ENCODE assay signal across 8 cellular contexts in genomic region chr15:76973362-76973743, GRCh38. TPM values are rescaled to one million over a fixed set of nuclear protein-coding genes. Genes with fewer than 3 reads are reported as not detected.
DNase-seq lines count a peak whose midpoint lies in the region; ATAC-seq, FAIRE-seq and TF ChIP-seq lines count a peak whose summit lies in the region.

No MANE protein-coding gene starts in this region.

- no peaks in the 10 kb centered on the region for H3K36me3 ChIP-seq in CD8-positive, alpha-beta memory T cell (ENCODE audit: insufficient read depth, low read length)
- H3K36me3 ChIP-seq in endothelial cell of umbilical vein (ENCODE audit: control insufficient read depth in 2 of 2, extremely low read depth in 1 of 2, insufficient read depth in 2 of 2, low read length in 2 of 2) (no peaks in the 10 kb centered on the region), neutrophil (no peaks in the 10 kb centered on the region)

- TF ChIP-seq CTCF in endothelial cell of umbilical vein (IDR thresholded peaks at IDR 0.05; ENCODE audit: extremely low read depth in 1 of 2, insufficient read depth in 1 of 2, low read depth in 1 of 2, low read length in 2 of 2) (peak; percentile 78), neutrophil (IDR thresholded peaks at IDR 0.05) (peak; percentile 77)

- H3K9me3 ChIP-seq in CD8-positive, alpha-beta memory T cell (ENCODE audit: low read length) = no peaks in the 10 kb centered on the region
- H3K9me3 ChIP-seq in endothelial cell of umbilical vein (replicated peaks; ENCODE audit: control insufficient read depth, insufficient read depth, low read length) (no peaks in the 10 kb centered on the region), neutrophil (no peaks in the 10 kb centered on the region)

- H3K36me3 Mint-ChIP-seq in CD8-positive, alpha-beta memory T cell = peaks cover 0 to under 1% (median 0%) of the 10 kb centered on the region in 3 donors
- H3K36me3 Mint-ChIP-seq in activated CD4-positive, alpha-beta memory T cell treated with anti-CD3 and anti-CD28 coated beads for 36 hours = no peaks in the 10 kb centered on the region

- H2AFZ ChIP-seq in endothelial cell of umbilical vein (ENCODE audit: low read depth, low read length) = no peak overlapping the region

- no peak overlapping the region for H3K4me3 Mint-ChIP-seq in CD8-positive, alpha-beta memory T cell
- H3K4me3 Mint-ChIP-seq in activated CD4-positive, alpha-beta memory T cell treated with anti-CD3 and anti-CD28 coated beads for 36 hours = no peak overlapping the region

- no peak overlapping the region for H3K9ac ChIP-seq in endothelial cell of umbilical vein (replicated peaks; ENCODE audit: extremely low read depth, insufficient read depth, low read length)

- H3K9me1 ChIP-seq in endothelial cell of umbilical vein (replicated peaks; ENCODE audit: control insufficient read depth, extremely low read depth, insufficient read depth, low read length) = no peaks in the 10 kb centered on the region

- no TSS peak for BruUV-seq in endothelial cell of umbilical vein (replicated peaks; lab: Mats Ljungman, UMichigan)

- peaks cover 4% of the 10 kb centered on the region for H3K4me1 ChIP-seq in CD8-positive, alpha-beta memory T cell (ENCODE audit: insufficient read depth, low read length)
- H3K4me1 ChIP-seq in endothelial cell of umbilical vein (ENCODE audit: control insufficient read depth, extremely low read depth, insufficient read depth, low read length) (peaks cover 11% of the 10 kb centered on the region), neutrophil (ENCODE audit: control insufficient read depth in 1 of 2, insufficient read depth in 1 of 2, low read depth in 1 of 2, low read length in 1 of 2) (peaks cover 22% of the 10 kb centered on the region in 2 experiments)

- H4K20me1 ChIP-seq in endothelial cell of umbilical vein (replicated peaks; ENCODE audit: control insufficient read depth, extremely low read depth, insufficient read depth, low read length) = no peaks in the 10 kb centered on the region

- H3K9me3 Mint-ChIP-seq in CD8-positive, alpha-beta memory T cell = no peaks in the 10 kb centered on the region
- H3K9me3 Mint-ChIP-seq in activated CD4-positive, alpha-beta memory T cell treated with anti-CD3 and anti-CD28 coated beads for 36 hours = no peaks in the 10 kb centered on the region

- no peak overlapping the region for H3K4me3 ChIP-seq in CD8-positive, alpha-beta memory T cell (ENCODE audit: low read length)
- no peak overlapping the region for H3K4me3 ChIP-seq in endothelial cell of umbilical vein (replicated peaks in 1 of 3; ENCODE audit: insufficient read depth in 1 of 3, low read depth in 1 of 3, low read length in 3 of 3)
- H3K4me3 ChIP-seq in neutrophil (ENCODE audit: low read depth in 1 of 2, low read length in 1 of 2) = no peak overlapping the region

- peak overlapping the region; percentile 76 for H3K4me2 ChIP-seq in endothelial cell of umbilical vein (ENCODE audit: insufficient read depth, low read length)

- CTCF ChIA-PET in CD8-positive, alpha-beta memory T cell (lab: Charles Lee) = interaction anchor here (0.7 to 7.5 kb wide), 30 partner anchors 11 to 573 kb away, joined by 3 to 78 read pairs (median 6); partner anchors contain the start of gene PSTPIP1
- CTCF ChIA-PET in activated CD4-positive, alpha-beta memory T cell treated with anti-CD3 and anti-CD28 coated beads for 36 hours (lab: Charles Lee) = interaction anchor here (0.6 to 4.7 kb wide), 55 partner anchors 9 to 1266 kb away, joined by 3 to 77 read pairs (median 4); partner anchors contain the start of genes PSTPIP1 and TSPAN3
- CTCF ChIA-PET in endothelial cell of umbilical vein (lab: Charles Lee) = interaction anchor here (0.6 to 3.7 kb wide), 43 partner anchors 9 to 927 kb away, joined by 3 to 26 read pairs (median 4); partner anchors contain the start of gene PSTPIP1

- POLR2A ChIA-PET in CD8-positive, alpha-beta memory T cell (lab: Charles Lee) = no interaction called here
- POLR2A ChIA-PET in activated CD4-positive, alpha-beta memory T cell treated with anti-CD3 and anti-CD28 coated beads for 36 hours (lab: Charles Lee) = no interaction called here
- POLR2A ChIA-PET in endothelial cell of umbilical vein (lab: Charles Lee) = no interaction called here

- peaks cover 0 to 3% of the 10 kb centered on the region in 2 donors for H3K27me3 Mint-ChIP-seq in CD8-positive, alpha-beta memory T cell
- no peaks in the 10 kb centered on the region for H3K27me3 Mint-ChIP-seq in activated CD4-positive, alpha-beta memory T cell treated with anti-CD3 and anti-CD28 coated beads for 36 hours

- H3K4me1 Mint-ChIP-seq in CD8-positive, alpha-beta memory T cell = peaks cover 11 to 22% (median 16%) of the 10 kb centered on the region in 3 donors
- peaks cover 18% of the 10 kb centered on the region for H3K4me1 Mint-ChIP-seq in activated CD4-positive, alpha-beta memory T cell treated with anti-CD3 and anti-CD28 coated beads for 36 hours (ENCODE audit: low read depth)

- peak overlapping the region in 3 of 8 donors; percentile 10 to 61 (median 37) for H3K27ac Mint-ChIP-seq in CD8-positive, alpha-beta memory T cell
- H3K27ac Mint-ChIP-seq in activated CD4-positive, alpha-beta memory T cell treated with anti-CD3 and anti-CD28 coated beads for 36 hours = no peak overlapping the region

- no peaks in the 10 kb centered on the region for H3K27me3 ChIP-seq in CD8-positive, alpha-beta memory T cell (ENCODE audit: insufficient read depth, low read length, poor library complexity, severe bottlenecking)
- H3K27me3 ChIP-seq in endothelial cell of umbilical vein (ENCODE audit: control insufficient read depth in 2 of 2, insufficient read depth in 2 of 2, low read length in 2 of 2) (peaks cover 0 to 2% of the 10 kb centered on the region in 2 experiments), neutrophil (no peaks in the 10 kb centered on the region)

- no peaks in the 10 kb centered on the region for H3K79me2 ChIP-seq in endothelial cell of umbilical vein (ENCODE audit: control insufficient read depth, insufficient read depth, low read length)

- intact Hi-C loops in activated CD4-positive, alpha-beta memory T cell treated with anti-CD3 and anti-CD28 coated beads for 36 hours (cut with micrococcal nuclease) = loop anchor here (1.0 to 10.0 kb wide), 4 partner anchors 49 to 571 kb away; no protein-coding TSS in a partner anchor
- intact Hi-C loops in endothelial cell of umbilical vein (cut with micrococcal nuclease) = loop anchor here (1.0 to 10.0 kb wide), 4 partner anchors 51 to 569 kb away; no protein-coding TSS in a partner anchor

- DNase-seq in CD8-positive, alpha-beta memory T cell = peak; percentile 40 to 83 (median 58)
- DNase-seq in M059J (ENCODE audit: low read depth) (peak; percentile 29), endothelial cell of umbilical vein (ENCODE audit: low read depth, low spot score) (peak; percentile 56), NCI-H1436 (lab: John Stamatoyannopoulos, UW) (no peak)
- peak; percentile 82 for DNase-seq in activated CD4-positive, alpha-beta memory T cell treated with anti-CD3 and anti-CD28 coated beads for 36 hours

- TF ChIP-seq POLR2A in endothelial cell of umbilical vein (IDR thresholded peaks at IDR 0.05; ENCODE audit: low read depth, low read length) = no peak

- dilution Hi-C loops in endothelial cell of umbilical vein (cut with MboI; ENCODE audit: extremely low pct_ligation_motif_present, low sequenced_read_pairs) = no loop called here

- no peak overlapping the region for H3K27ac ChIP-seq in CD8-positive, alpha-beta memory T cell (ENCODE audit: low read depth, low read length)
- H3K27ac ChIP-seq in endothelial cell of umbilical vein (ENCODE audit: insufficient read depth, low read depth, low read length) = no peak overlapping the region
- peak overlapping the region; percentile 2 for H3K27ac ChIP-seq in neutrophil

- peak; percentile 79 for FAIRE-seq in endothelial cell of umbilical vein (lab: Jason Lieb, UNC)

- ATAC-seq in GM21825 (IDR thresholded peaks at IDR 0.05; ENCODE audit: unreplicated experiment) (no peak), GM18868 (IDR thresholded peaks at IDR 0.05; ENCODE audit: unreplicated experiment) (no peak)

TF ChIP-seq in endothelial cell of umbilical vein, 7 proteins besides CTCF, POLR2A, EP300 and RAD21 (continues in another document):
- TF ChIP-seq MYC (IDR thresholded peaks at IDR 0.05; ENCODE audit: low read depth, low read length) (no peak), POLR2AphosphoS5 (IDR thresholded peaks at IDR 0.05; ENCODE audit: insufficient read depth, low read depth, low read length) (no peak), FOS (IDR thresholded peaks at IDR 0.05; ENCODE audit: borderline replicate concordance, insufficient read depth, low read length) (no peak), JUN (IDR thresholded peaks at IDR 0.05; ENCODE audit: borderline replicate concordance, insufficient read depth, insufficient read length, low read depth) (no peak), GATA2 (IDR thresholded peaks at IDR 0.05; ENCODE audit: insufficient read depth, insufficient read length, low read depth, low read length) (no peak)

RNA-seq across cellular contexts. Expression of gene PSTPIP1, which starts 21.6 kb away (rescaled TPM):
- total RNA-seq in CD8-positive, alpha-beta memory T cell = 100 to 1,000 TPM; 123 to 127 TPM
- 83.1 TPM for polyA plus RNA-seq in CD8-positive, alpha-beta memory T cell
- total RNA-seq in M059J (2014; rRNA removed; shearing (Covaris generic)) = not detected in 2 replicates
- total RNA-seq in activated CD4-positive, alpha-beta memory T cell treated with anti-CD3 and anti-CD28 coated beads for 36 hours = 100 to 1,000 TPM; 155 to 164 TPM
- not detected in 2 replicates for total RNA-seq in endothelial cell of umbilical vein
- not detected in 2 replicates for polyA plus RNA-seq in endothelial cell of umbilical vein
- not detected in 2 replicates for polyA plus RNA-seq in endothelial cell of umbilical vein (2011; cell fraction: cytosol; rRNA removed)
- polyA plus RNA-seq in endothelial cell of umbilical vein (2011; cell fraction: nucleus; rRNA removed) = 0.11 TPM in 1 of 2 replicates, not detected in the other
- polyA plus RNA-seq in endothelial cell of umbilical vein (2012) = not detected in 2 replicates
- polyA minus RNA-seq in endothelial cell of umbilical vein = not detected in 2 replicates
- polyA minus RNA-seq in endothelial cell of umbilical vein (2011; cell fraction: cytosol; rRNA and poly(A)+ RNA removed) = not detected
- not detected in 2 replicates for polyA minus RNA-seq in endothelial cell of umbilical vein (2011; cell fraction: nucleus; rRNA and poly(A)+ RNA removed)

RNA-seq across cellular contexts. Expression of gene RCN2, which starts 41.8 kb away (rescaled TPM):
- total RNA-seq in CD8-positive, alpha-beta memory T cell = 10 to 100 TPM; 35.9 to 37.1 TPM
- 54.2 TPM for polyA plus RNA-seq in CD8-positive, alpha-beta memory T cell
- 71.8 and 114 TPM in 2 replicates for total RNA-seq in M059J (2014; rRNA removed; shearing (Covaris generic))
- 10 to 100 TPM; 27.0 to 27.6 TPM for total RNA-seq in activated CD4-positive, alpha-beta memory T cell treated with anti-CD3 and anti-CD28 coated beads for 36 hours
- total RNA-seq in endothelial cell of umbilical vein = 69.8 and 71.9 TPM in 2 replicates
- polyA plus RNA-seq in endothelial cell of umbilical vein = 30.2 and 45.2 TPM in 2 replicates
- 63.9 and 65.6 TPM in 2 replicates for polyA plus RNA-seq in endothelial cell of umbilical vein (2011; cell fraction: cytosol; rRNA removed)
- polyA plus RNA-seq in endothelial cell of umbilical vein (2011; cell fraction: nucleus; rRNA removed) = 26.9 and 45.4 TPM in 2 replicates
- 65.8 and 70.5 TPM in 2 replicates for polyA plus RNA-seq in endothelial cell of umbilical vein (2012)
- polyA minus RNA-seq in endothelial cell of umbilical vein = 11.7 and 16.8 TPM in 2 replicates
- 20.1 TPM for polyA minus RNA-seq in endothelial cell of umbilical vein (2011; cell fraction: cytosol; rRNA and poly(A)+ RNA removed)
- polyA minus RNA-seq in endothelial cell of umbilical vein (2011; cell fraction: nucleus; rRNA and poly(A)+ RNA removed) = 9.9 and 13.4 TPM in 2 replicates

Comparison
In these comparisons a context has a peak if more than half of its experiments do, and no peak if none do; other contexts are left out.
1. RNA of gene PSTPIP1, which starts 21.6 kb away (total RNA-seq): 155 to 164 TPM in activated CD4-positive, alpha-beta memory T cell treated with anti-CD3 and anti-CD28 coated beads for 36 hours and 123 to 127 TPM in CD8-positive, alpha-beta memory T cell; not detected in M059J and not detected in endothelial cell of umbilical vein; every median in the first group is over 100 times any median in the second.